ENCODE assay signal across 32 cellular contexts in genomic region chr3:143063018-143063417, GRCh38. TPM values are rescaled to one million over a fixed set of nuclear protein-coding genes. Genes with fewer than 3 reads are reported as not detected.
DNase-seq lines count a peak whose midpoint lies in the region; ATAC-seq and TF ChIP-seq lines count a peak whose summit lies in the region.
"Had no signal": no experiment of that assay in that cellular context is flagged by ENCODE, and none has a peak within 500 bp of the region (broad histone marks: within the 10 kb centered on the region; RNA-seq: fewer than 3 reads in every experiment).

No MANE protein-coding gene starts in this region.

- no peaks in the 10 kb centered on the region for H3K9me3 ChIP-seq in T-helper 17 cell (ENCODE audit: control insufficient read depth, low read length, poor library complexity, severe bottlenecking)
- H3K9me3 ChIP-seq: Caco-2, left ventricle myocardium inferior, thoracic aorta had no signal

- H3K4me1 Mint-ChIP-seq in T-helper 17 cell: peaks cover 9% of the 10 kb centered on the region
- H3K4me1 Mint-ChIP-seq in neural crest cell: no peaks in the 10 kb centered on the region
- H3K4me1 Mint-ChIP-seq: brain had no signal

- ATAC-seq in T-helper 17 cell: no peak
- no peak for ATAC-seq in GM21390 (IDR thresholded peaks at IDR 0.05; ENCODE audit: unreplicated experiment)
- ATAC-seq: activated T-helper 17 cell treated with anti-CD3 and anti-CD28 coated beads, Interleukin-2, amount 50 U/mL, for 72 hours; sciatic nerve; stimulated activated naive CD8-positive, alpha-beta T cell treated with anti-CD3 and anti-CD28 coated beads, Interleukin-15, amount 100 ng/mL, for 72 hours had no signal

- peaks cover 2% of the 10 kb centered on the region for H3K36me3 Mint-ChIP-seq in T-helper 17 cell (ENCODE audit: low read depth)
- H3K36me3 Mint-ChIP-seq in neural crest cell (ENCODE audit: low read depth): peaks cover 2% of the 10 kb centered on the region

- H3K27ac Mint-ChIP-seq in T-helper 17 cell (peak overlapping the region; percentile 19), neural crest cell (ENCODE audit: unreplicated experiment) (peak overlapping the region; percentile 14)
- H3K27ac Mint-ChIP-seq: activated naive CD4-positive, alpha-beta T cell treated with anti-CD3 and anti-CD28 coated beads, Interleukin-2, amount 10 ng/mL, durations not matched to agents 7 days and 5 days; activated T-helper 17 cell treated with anti-CD3 and anti-CD28 coated beads, Interleukin-2, amount 50 U/mL, for 72 hours; brain; progenitor cell of endocrine pancreas; stimulated activated naive CD8-positive, alpha-beta T cell treated with anti-CD3 and anti-CD28 coated beads, Interleukin-15, amount 100 ng/mL, for 72 hours had no signal

- H3K4me3 Mint-ChIP-seq in T-helper 17 cell: no peak overlapping the region
- H3K4me3 Mint-ChIP-seq in neural crest cell: no peak overlapping the region
- H3K4me3 Mint-ChIP-seq: activated naive CD4-positive, alpha-beta T cell treated with anti-CD3 and anti-CD28 coated beads, Interleukin-2, amount 10 ng/mL, durations not matched to agents 7 days and 5 days; activated T-helper 17 cell treated with anti-CD3 and anti-CD28 coated beads, Interleukin-2, amount 50 U/mL, for 72 hours; brain; stimulated activated naive CD8-positive, alpha-beta T cell treated with anti-CD3 and anti-CD28 coated beads, Interleukin-15, amount 100 ng/mL, for 72 hours had no signal

- no peaks in the 10 kb centered on the region for H3K9me3 Mint-ChIP-seq in neural crest cell
- H3K9me3 Mint-ChIP-seq: activated naive CD4-positive, alpha-beta T cell treated with anti-CD3 and anti-CD28 coated beads, Interleukin-2, amount 10 ng/mL, durations not matched to agents 7 days and 5 days; activated T-helper 17 cell treated with anti-CD3 and anti-CD28 coated beads, Interleukin-2, amount 50 U/mL, for 72 hours; brain; stimulated activated naive CD8-positive, alpha-beta T cell treated with anti-CD3 and anti-CD28 coated beads, Interleukin-15, amount 100 ng/mL, for 72 hours had no signal

- TF ChIP-seq CTCF in neural crest cell (conservative IDR thresholded peaks at IDR 0.05): no peak

- peak; percentile 15 for DNase-seq in NCI-H82 (lab: John Stamatoyannopoulos, UW)
- no peak for DNase-seq in NCI-H82 treated with DMSO at 0.1 percent for 48 hours (lab: John Stamatoyannopoulos, UW; ENCODE audit: unreplicated experiment)
- no peak for DNase-seq in T-helper 17 cell
- DNase-seq in fibroblast of gingiva (ENCODE audit: low read depth): peak; percentile 29
- DNase-seq in neural crest cell (ENCODE audit: low read depth, low spot score): no peak
- no peak for DNase-seq in HuH-7.5 (ENCODE audit: low spot score)
- no peak for DNase-seq in SKM-1 treated with dmso at 0.1 percent for 144 hours (lab: John Stamatoyannopoulos, UW; ENCODE audit: unreplicated experiment)
- DNase-seq: 8988T; activated CD4-positive, alpha-beta T cell treated with anti-CD3 and anti-CD28 coated beads for 4 hours; activated naive CD4-positive, alpha-beta T cell treated with anti-CD3 and anti-CD28 coated beads, Interleukin-2, amount 10 ng/mL, durations not matched to agents 7 days and 5 days; amniotic stem cell; Caco-2; DMS79 treated with DMSO at 0.1 percent for 48 hours; head of caudate nucleus; KG1; left ventricle myocardium inferior; NCI-H1417; NCI-H2029 treated with DMSO at 0.1 percent for 48 hours; NCI-H2227 treated with DMSO at 0.1 percent for 48 hours; NCI-H526; Right ventricle myocardium superior; stimulated activated CD4-positive, alpha-beta T cell treated with anti-CD3 and anti-CD28 coated beads, Interleukin-12 subunit alpha, Interleukin-12 subunit beta, amount 100 ng/mL, for 4 hours; stimulated activated CD4-positive, alpha-beta T cell treated with anti-CD3 and anti-CD28 coated beads, Interleukin-2, amount 100 ng/mL, for 48 hours; stimulated activated naive CD8-positive, alpha-beta T cell treated with anti-CD3 and anti-CD28 coated beads, Interleukin-15, amount 100 ng/mL, for 72 hours; T-helper 9 cell had no signal

- no peaks in the 10 kb centered on the region for H3K27me3 Mint-ChIP-seq in T-helper 17 cell
- no peaks in the 10 kb centered on the region for H3K27me3 Mint-ChIP-seq in neural crest cell (ENCODE audit: low read depth)
- H3K27me3 Mint-ChIP-seq: activated naive CD4-positive, alpha-beta T cell treated with anti-CD3 and anti-CD28 coated beads, Interleukin-2, amount 10 ng/mL, durations not matched to agents 7 days and 5 days; activated T-helper 17 cell treated with anti-CD3 and anti-CD28 coated beads, Interleukin-2, amount 50 U/mL, for 72 hours; brain; progenitor cell of endocrine pancreas; stimulated activated naive CD8-positive, alpha-beta T cell treated with anti-CD3 and anti-CD28 coated beads, Interleukin-15, amount 100 ng/mL, for 72 hours had no signal

RNA-seq across cellular contexts. Expression of gene CHST2, which starts 56.6 kb away (rescaled TPM):
- total RNA-seq in T-helper 17 cell (1 to 10 TPM; 1.8 to 2.2 TPM), neural crest cell (4.3 and 4.5 TPM in 2 replicates)
- total RNA-seq: Caco-2, HT-29 had no signal

Comparison
In these comparisons a context has a peak if more than half of its experiments do, and no peak if none do; other contexts are left out.
1. DNase-seq: peak in NCI-H82 (single experiment) and fibroblast of gingiva (single experiment); none in NCI-H82 treated with DMSO at 0.1 percent for 48 hours (single experiment), T-helper 17 cell (0 of 3), neural crest cell (single experiment), HuH-7.5 (single experiment) and SKM-1 treated with dmso at 0.1 percent for 144 hours (single experiment).